Comparison of ENCODE assay signal across 2 cellular contexts in genomic region chr19:57321164-57321563, GRCh38.
TF ChIP-seq lines count a peak whose summit lies in the region.

No MANE protein-coding gene starts in this region.

TF ChIP-seq in K562, 482 proteins besides CTCF, POLR2A, EP300 and RAD21:
- no peak for TF ChIP-seq ZMIZ1 (IDR thresholded peaks at IDR 0.05; ENCODE audit: low read depth in 2 of 2, low read length in 2 of 2)
- peak; percentile 57 for TF ChIP-seq NFIC (IDR thresholded peaks at IDR 0.05)
- TF ChIP-seq U2AF1 (optimal IDR thresholded peaks at IDR 0.05; ENCODE audit: low read depth, low read length): no peak
- TF ChIP-seq RUNX1 (IDR thresholded peaks at IDR 0.05; ENCODE audit: low read depth): no peak
- no peak for TF ChIP-seq ZNF75A (CRISPR knock-in tag; IDR thresholded peaks at IDR 0.05)
- no peak for TF ChIP-seq ZNF217 (CRISPR knock-in tag; IDR thresholded peaks at IDR 0.05)
- TF ChIP-seq MGA (IDR thresholded peaks at IDR 0.05): no peak

TF ChIP-seq in GM12891, 5 proteins besides CTCF, POLR2A, EP300 and RAD21:
- TF ChIP-seq PAX5 (IDR thresholded peaks at IDR 0.05; ENCODE audit: insufficient read depth, low read length, severe bottlenecking) (no peak), POU2F2 (IDR thresholded peaks at IDR 0.05; ENCODE audit: low read depth, low read length) (no peak)
TF ChIP-seq in GM12891: peak in this region for 0.
